ENCODE assay signal across 30 cellular contexts in the genomic region with DNA sequence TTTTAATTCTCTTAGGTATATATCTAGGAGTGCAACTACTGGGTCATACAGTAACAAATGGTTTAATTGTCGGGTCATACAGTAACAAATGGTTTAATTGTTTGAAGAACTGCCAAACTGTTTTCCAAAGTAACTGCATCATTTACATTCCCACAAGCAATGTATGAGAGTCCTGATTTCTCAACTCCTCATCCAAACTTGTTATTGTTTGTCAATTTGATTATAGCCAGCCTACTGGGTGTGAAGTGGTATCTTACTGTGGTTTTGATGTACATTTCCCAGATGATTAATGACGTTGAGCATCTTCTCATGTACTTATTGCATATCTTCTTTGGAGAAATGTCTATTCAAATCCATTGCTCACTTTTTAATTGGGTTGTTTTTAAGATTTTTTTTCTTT.
DNase-seq lines count a peak whose midpoint lies in the region; ATAC-seq, FAIRE-seq and TF ChIP-seq lines count a peak whose summit lies in the region.
"Had no signal": no experiment of that assay in that cellular context is flagged by ENCODE, and none has a peak within 500 bp of the region (broad histone marks: within the 10 kb centered on the region; RNA-seq: fewer than 3 reads in every experiment).

No MANE protein-coding gene starts in this region.

- TF ChIP-seq CTCF in fibroblast of villous mesenchyme (IDR thresholded peaks at IDR 0.05; ENCODE audit: insufficient read depth, low read depth, low read length) (no peak), HepG2 (CRISPR knock-in tag; IDR thresholded peaks at IDR 0.05) (no peak), pancreas (IDR thresholded peaks at IDR 0.05) (no peak)

- TF ChIP-seq POLR2A in HepG2 (IDR thresholded peaks at IDR 0.05; ENCODE audit: insufficient read depth in 1 of 2, low read depth in 2 of 2, low read length in 2 of 2) = no peak

- CTCF ChIA-PET in HepG2 (lab: Yijun Ruan, JAX; ENCODE audit: low intra/inter-chr PET ratio, low total read pairs) = no interaction called here

- H3K27ac Mint-ChIP-seq in dendritic cell treated with granulocyte-macrophage colony-stimulating factor and Interleukin-4, amounts not matched to agents 40 ng/mL and 50 ng/mL, for 4 days = peak overlapping the region; percentile 45
- H3K27ac Mint-ChIP-seq: mesothelial cell of epicardium had no signal

- 94% methylated on average over 2 of the region's 2 CpGs for WGBS in HepG2 (ENCODE audit: low lambda C conversion rate)
- WGBS in pancreas, 2 donors = 84 to 88% methylated on average over 2 of the region's 2 CpGs

- no peaks in the 10 kb centered on the region for H3K9me3 Mint-ChIP-seq in dendritic cell treated with granulocyte-macrophage colony-stimulating factor and Interleukin-4, amounts not matched to agents 40 ng/mL and 50 ng/mL, for 4 days
- H3K9me3 Mint-ChIP-seq: activated CD4-positive, alpha-beta memory T cell treated with anti-CD3 and anti-CD28 coated beads for 36 hours; activated naive CD4-positive, alpha-beta T cell treated with anti-CD3 and anti-CD28 coated beads, Interleukin-2, amount 50 U/mL, for 72 hours; activated T-helper 2 cell treated with anti-CD3 and anti-CD28 coated beads, Interferon-gamma antibody, Interleukin-2, Interleukin-4, amounts not matched to agents 10 μg/mL and 5 μg/mL and 100 μg/mL, durations not matched to agents 14 hours and 24 hours and 36 hours; mesothelial cell of epicardium; naive B cell had no signal

- ATAC-seq in HepG2 (no peak), pancreas (no peak)
- ATAC-seq: activated CD4-positive, CD25-positive, alpha-beta regulatory T cell treated with anti-CD3 and anti-CD28 coated beads, Interleukin-2, amount 50 U/mL, for 24 hours had no signal

- H3K27me3 ChIP-seq in Karpas-422 (ENCODE audit: low read length) (no peaks in the 10 kb centered on the region), HepG2 (ENCODE audit: control insufficient read depth in 1 of 2, insufficient read depth in 2 of 2, low read length in 2 of 2) (no peaks in the 10 kb centered on the region), pancreas (no peaks in the 10 kb centered on the region)
- H3K27me3 ChIP-seq: BLaER1, transverse colon had no signal

- H3K4me1 ChIP-seq in Karpas-422 (ENCODE audit: low read length) = peaks cover 48% of the 10 kb centered on the region
- no peaks in the 10 kb centered on the region for H3K4me1 ChIP-seq in HepG2 (ENCODE audit: insufficient read depth, low read length)
- H3K4me1 ChIP-seq in pancreas = no peaks in the 10 kb centered on the region
- H3K4me1 ChIP-seq: BLaER1, left ventricle myocardium inferior, transverse colon had no signal

- intact Hi-C loops in dendritic cell treated with granulocyte-macrophage colony-stimulating factor and Interleukin-4, amounts not matched to agents 40 ng/mL and 50 ng/mL, for 4 days (cut with micrococcal nuclease) = no loop called here
- intact Hi-C loops in HepG2 (cut with micrococcal nuclease; ENCODE audit: unreplicated experiment) = no loop called here
- intact Hi-C loops in pancreas (cut with DNase I) = no loop called here

- H3K27me3 Mint-ChIP-seq in dendritic cell treated with granulocyte-macrophage colony-stimulating factor and Interleukin-4, amounts not matched to agents 40 ng/mL and 50 ng/mL, for 4 days = no peaks in the 10 kb centered on the region
- H3K27me3 Mint-ChIP-seq: activated CD4-positive, alpha-beta memory T cell treated with anti-CD3 and anti-CD28 coated beads for 36 hours; naive B cell had no signal

- H3K4me2 ChIP-seq in Karpas-422 (ENCODE audit: low read depth, low read length, poor library complexity, severe bottlenecking) (peak overlapping the region; percentile 12), HepG2 (ENCODE audit: low read depth, low read length) (no peak overlapping the region)
- H3K4me2 ChIP-seq: BLaER1 had no signal

- no peak overlapping the region for H3K9ac ChIP-seq in Karpas-422 (ENCODE audit: low read length)
- no peak overlapping the region for H3K9ac ChIP-seq in HepG2 (ENCODE audit: insufficient read depth, low read depth, low read length)
- H3K9ac ChIP-seq: BLaER1 had no signal

- H3K4me1 Mint-ChIP-seq in dendritic cell treated with granulocyte-macrophage colony-stimulating factor and Interleukin-4, amounts not matched to agents 40 ng/mL and 50 ng/mL, for 4 days (ENCODE audit: low read depth) = peaks cover 17% of the 10 kb centered on the region

- H4K20me1 ChIP-seq in Karpas-422 (ENCODE audit: insufficient read depth, low read depth, low read length) (peaks cover 4% of the 10 kb centered on the region; the same call in 1 of the 2 replicates), HepG2 (ENCODE audit: insufficient read depth, low read length) (no peaks in the 10 kb centered on the region)

- peak overlapping the region; percentile 46; the same call in 1 of the 2 replicates for H3K27ac ChIP-seq in Karpas-422 (ENCODE audit: low read length)
- no peak overlapping the region for H3K27ac ChIP-seq in HepG2 (ENCODE audit: extremely low read length, insufficient read depth, low read length)
- no peak overlapping the region for H3K27ac ChIP-seq in pancreas
- H3K27ac ChIP-seq: BLaER1, left ventricle myocardium inferior, transverse colon had no signal

- H3K79me2 ChIP-seq in Karpas-422 (ENCODE audit: low read length) (peaks cover 8% of the 10 kb centered on the region), HepG2 (ENCODE audit: insufficient read depth, low read length) (no peaks in the 10 kb centered on the region)

- POLR2A ChIA-PET in HepG2 (lab: Yijun Ruan, JAX) = no interaction called here

- TF ChIP-seq EP300 in HepG2 (IDR thresholded peaks at IDR 0.05; ENCODE audit: low read depth in 2 of 2, low read length in 2 of 2) (no peak), HepG2 (CRISPR knock-in tag; IDR thresholded peaks at IDR 0.05; ENCODE audit: borderline replicate concordance) (no peak)

- peak; percentile 10 for DNase-seq in EL
- DNase-seq in Karpas-422 = no peak
- peak; percentile 57 for DNase-seq in fibroblast of villous mesenchyme (ENCODE audit: low read depth)
- no peak for DNase-seq in HepG2 (ENCODE audit: low spot score)
- no peak for DNase-seq in NCI-H510A (lab: John Stamatoyannopoulos, UW)
- DNase-seq in pancreas = no peak
- no peak for DNase-seq in anterior cingulate cortex (lab: John Stamatoyannopoulos, UW)
- DNase-seq: activated CD4-positive, alpha-beta memory T cell treated with anti-CD3 and anti-CD28 coated beads for 36 hours; activated CD8-positive, alpha-beta memory T cell treated with anti-CD3 and anti-CD28 coated beads, Interleukin-2, amount 50 U/mL, for 48 hours; aorta; central memory CD4-positive, alpha-beta T cell; COR-L47; erythroblast; GDM1; H7; left ventricle myocardium inferior; naive B cell; NCI-H1105 treated with DMSO at 0.1 percent for 48 hours; NCI-H1930; NCI-H748 treated with DMSO at 0.1 percent for 48 hours; nucleus accumbens; transverse colon had no signal

- H3K4me3 ChIP-seq in Karpas-422 (ENCODE audit: low read length) (no peak overlapping the region), fibroblast of villous mesenchyme (ENCODE audit: low read depth, low read length) (no peak overlapping the region), HepG2 (replicated peaks in 1 of 3; ENCODE audit: insufficient read depth in 1 of 3, low read depth in 2 of 3, low read length in 3 of 3) (no peak overlapping the region), pancreas (no peak overlapping the region)
- H3K4me3 ChIP-seq: BLaER1, left ventricle myocardium inferior, transverse colon had no signal

- no peak for FAIRE-seq in HepG2 (lab: Jason Lieb, UNC)
- FAIRE-seq in pancreas (lab: Jason Lieb, UNC) = no peak
- FAIRE-seq: islet of Langerhans, TTC549 had no signal

- BruUV-seq in HepG2 (replicated peaks; lab: Mats Ljungman, UMichigan) = no TSS peak

- no peak overlapping the region for H3K4me3 Mint-ChIP-seq in dendritic cell treated with granulocyte-macrophage colony-stimulating factor and Interleukin-4, amounts not matched to agents 40 ng/mL and 50 ng/mL, for 4 days
- H3K4me3 Mint-ChIP-seq: activated CD4-positive, alpha-beta memory T cell treated with anti-CD3 and anti-CD28 coated beads for 36 hours; mesothelial cell of epicardium; naive B cell had no signal

- no peaks in the 10 kb centered on the region for H3K9me3 ChIP-seq in Karpas-422 (ENCODE audit: low read length)
- no peaks in the 10 kb centered on the region for H3K9me3 ChIP-seq in HepG2 (ENCODE audit: low read length)
- no peaks in the 10 kb centered on the region for H3K9me3 ChIP-seq in pancreas
- H3K9me3 ChIP-seq: BLaER1, left ventricle myocardium inferior, transverse colon had no signal

- H2AFZ ChIP-seq in Karpas-422 (ENCODE audit: low read length) = no peak overlapping the region
- H2AFZ ChIP-seq in HepG2 (ENCODE audit: low read length) = no peak overlapping the region

- no peak for TF ChIP-seq RAD21 in HepG2 (CRISPR knock-in tag; IDR thresholded peaks at IDR 0.05)

- peaks cover 68% of the 10 kb centered on the region for H3K36me3 ChIP-seq in Karpas-422 (ENCODE audit: insufficient read depth, low read length)
- H3K36me3 ChIP-seq in HepG2 (replicated peaks in 1 of 2; ENCODE audit: control insufficient read depth in 1 of 2, insufficient read depth in 2 of 2, low read length in 2 of 2) = peaks cover 12 to 30% of the 10 kb centered on the region in 2 experiments
- peaks cover 0 to 33% (median 0%) of the 10 kb centered on the region in 3 donors for H3K36me3 ChIP-seq in pancreas

- no peaks in the 10 kb centered on the region for H3K9me2 ChIP-seq in Karpas-422 (replicated peaks; ENCODE audit: insufficient read depth, low read length)

- peaks cover 93% of the 10 kb centered on the region for H3K36me3 Mint-ChIP-seq in dendritic cell treated with granulocyte-macrophage colony-stimulating factor and Interleukin-4, amounts not matched to agents 40 ng/mL and 50 ng/mL, for 4 days (ENCODE audit: low read depth)

- in situ Hi-C loops in HepG2 (cut with HindIII; ENCODE audit: extremely low pct_ligation_motif_present, low pct_unique_long_range_greater_than_20kb) = no loop called here

TF ChIP-seq in HepG2, 621 proteins besides CTCF, POLR2A, EP300 and RAD21 (continues in another document):
- TF ChIP-seq, protein P1, sequence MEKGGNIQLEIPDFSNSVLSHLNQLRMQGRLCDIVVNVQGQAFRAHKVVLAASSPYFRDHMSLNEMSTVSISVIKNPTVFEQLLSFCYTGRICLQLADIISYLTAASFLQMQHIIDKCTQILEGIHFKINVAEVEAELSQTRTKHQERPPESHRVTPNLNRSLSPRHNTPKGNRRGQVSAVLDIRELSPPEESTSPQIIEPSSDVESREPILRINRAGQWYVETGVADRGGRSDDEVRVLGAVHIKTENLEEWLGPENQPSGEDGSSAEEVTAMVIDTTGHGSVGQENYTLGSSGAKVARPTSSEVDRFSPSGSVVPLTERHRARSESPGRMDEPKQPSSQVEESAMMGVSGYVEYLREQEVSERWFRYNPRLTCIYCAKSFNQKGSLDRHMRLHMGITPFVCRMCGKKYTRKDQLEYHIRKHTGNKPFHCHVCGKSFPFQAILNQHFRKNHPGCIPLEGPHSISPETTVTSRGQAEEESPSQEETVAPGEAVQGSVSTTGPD (CRISPR knock-in tag; IDR thresholded peaks at IDR 0.05) = no peak

Comparison
In these comparisons a context has a peak if more than half of its experiments do, and no peak if none do; other contexts are left out.
1. DNase-seq: peak in EL (single experiment) and fibroblast of villous mesenchyme (single experiment); none in Karpas-422 (single experiment), HepG2 (single experiment), NCI-H510A (single experiment), pancreas (0 of 6) and anterior cingulate cortex (0 of 58).